In genomic region chr13:48043789-48044503, GRCh38 we compare ENCODE assay signal across 9 cellular contexts. TPM values are rescaled to one million over a fixed set of nuclear protein-coding genes. Genes with fewer than 3 reads are reported as not detected.
DNase-seq lines count a peak whose midpoint lies in the region; ATAC-seq and TF ChIP-seq lines count a peak whose summit lies in the region.
"Had no signal": no experiment of that assay in that cellular context is flagged by ENCODE, and none has a peak within 500 bp of the region (broad histone marks: within the 10 kb centered on the region; RNA-seq: fewer than 3 reads in every experiment).

No MANE protein-coding gene starts in this region.

- peak overlapping the region; percentile 48; the same call in 1 of the 2 replicates for H3K4me2 ChIP-seq in SK-N-SH

- peaks cover 16 to 32% of the 10 kb centered on the region in 2 experiments for H3K36me3 ChIP-seq in SK-N-SH (replicated peaks in 1 of 2; ENCODE audit: control insufficient read depth in 1 of 2, insufficient read depth in 2 of 2, low read length in 1 of 2)

- no peak for TF ChIP-seq RAD21 in SK-N-SH (IDR thresholded peaks at IDR 0.05; ENCODE audit: low read length)

- peaks cover 35% of the 10 kb centered on the region for H3F3A ChIP-seq in SK-N-SH (replicated peaks; ENCODE audit: insufficient read depth)

- H4K20me1 ChIP-seq in SK-N-SH (ENCODE audit: insufficient read depth): no peaks in the 10 kb centered on the region

- ATAC-seq in activated T-cell treated with anti-CD3 and anti-CD28 coated beads, Interleukin-2, amount 50 U/mL, for 72 hours (replicated peaks in 1 of 2): peak; percentile 70 to 82
- no peak for ATAC-seq in stimulated activated memory B cell treated with anti-CD40 and anti-IgM and Interleukin-4, amounts not matched to agents 10 μg/mL and 1 μg/mL and 100 μg/mL, for 72 hours
- ATAC-seq in HG03039 (IDR thresholded peaks at IDR 0.05; ENCODE audit: unreplicated experiment) (no peak), GM18517 (IDR thresholded peaks at IDR 0.05; ENCODE audit: unreplicated experiment) (no peak)

- H3K4me1 ChIP-seq in SK-N-SH (ENCODE audit: control insufficient read depth in 1 of 2, insufficient read depth in 2 of 2, low read depth in 1 of 2, low read length in 1 of 2): peaks cover 0 to 4% of the 10 kb centered on the region in 2 experiments; a peak in 2 of 4 replicates

- H3K27ac ChIP-seq in SK-N-SH (ENCODE audit: low read depth in 2 of 2, low read length in 1 of 2): peak overlapping the region; percentile 23 to 69; a peak in 3 of 4 replicates
- peak overlapping the region; percentile 26 for H3K27ac ChIP-seq in epithelial cell of prostate

- H3K4me3 Mint-ChIP-seq in activated T-cell treated with anti-CD3 and anti-CD28 coated beads, Interleukin-2, amount 50 U/mL, for 72 hours: peak overlapping the region in 1 of 2 donors; percentile 72
- H3K4me3 Mint-ChIP-seq in stimulated activated memory B cell treated with anti-CD40 and anti-IgM and Interleukin-4, amounts not matched to agents 10 μg/mL and 1 μg/mL and 100 μg/mL, for 72 hours: no peak overlapping the region
- H3K4me3 Mint-ChIP-seq: B cell had no signal

- H2AFZ ChIP-seq in SK-N-SH (ENCODE audit: low read depth): no peak overlapping the region; the same call in 1 of the 2 replicates

- 0 out of 4 replicates have a peak overlapping the region, but pooled peaks of 1 of the 2 experiments have one; percentile 11 for H3K4me3 ChIP-seq in SK-N-SH (ENCODE audit: low read depth in 2 of 2, low read length in 1 of 2)

- no peak for TF ChIP-seq CTCF in SK-N-SH (IDR thresholded peaks at IDR 0.05)

- no peak for DNase-seq in activated T-cell treated with anti-CD3 and anti-CD28 coated beads, Interleukin-2, amount 50 U/mL, for 72 hours
- no peak for DNase-seq in activated T-cell treated with anti-CD3 and anti-CD28 coated beads for 4 hours
- DNase-seq in SK-N-SH: no peak
- no peak for DNase-seq in epithelial cell of prostate (ENCODE audit: low read depth, low spot score)
- no peak for DNase-seq in DMS53 treated with DMSO at 0.1 percent for 48 hours (lab: John Stamatoyannopoulos, UW; ENCODE audit: unreplicated experiment)

- H3K9me3 Mint-ChIP-seq in activated T-cell treated with anti-CD3 and anti-CD28 coated beads, Interleukin-2, amount 50 U/mL, for 72 hours: no peaks in the 10 kb centered on the region
- no peaks in the 10 kb centered on the region for H3K9me3 Mint-ChIP-seq in stimulated activated memory B cell treated with anti-CD40 and anti-IgM and Interleukin-4, amounts not matched to agents 10 μg/mL and 1 μg/mL and 100 μg/mL, for 72 hours

- H3K9me2 ChIP-seq in SK-N-SH: no peaks in the 10 kb centered on the region

- CTCF ChIA-PET in SK-N-SH (lab: Yijun Ruan, JAX): interaction anchor here (1.0 to 1.3 kb wide), 2 partner anchors 551 to 1502 kb away, joined by 3 read pairs; no protein-coding TSS in a partner anchor

- POLR2A ChIA-PET in SK-N-SH (lab: Yijun Ruan, JAX): no interaction called here

- H3K27me3 ChIP-seq in SK-N-SH (ENCODE audit: insufficient read depth): no peaks in the 10 kb centered on the region

- H3K9ac ChIP-seq in SK-N-SH: no peak overlapping the region

- peaks cover 10% of the 10 kb centered on the region; the same call in 1 of the 2 replicates for H3K79me2 ChIP-seq in SK-N-SH (ENCODE audit: insufficient read depth)

- peaks cover 2 to 18% of the 10 kb centered on the region in 2 donors for H3K36me3 Mint-ChIP-seq in activated T-cell treated with anti-CD3 and anti-CD28 coated beads, Interleukin-2, amount 50 U/mL, for 72 hours (ENCODE audit: insufficient read depth in 2 of 2)
- H3K36me3 Mint-ChIP-seq in stimulated activated memory B cell treated with anti-CD40 and anti-IgM and Interleukin-4, amounts not matched to agents 10 μg/mL and 1 μg/mL and 100 μg/mL, for 72 hours: peaks cover 29% of the 10 kb centered on the region

- peak overlapping the region; percentile 97 for H3K27ac Mint-ChIP-seq in activated T-cell treated with anti-CD3 and anti-CD28 coated beads, Interleukin-2, amount 50 U/mL, for 72 hours
- H3K27ac Mint-ChIP-seq in stimulated activated memory B cell treated with anti-CD40 and anti-IgM and Interleukin-4, amounts not matched to agents 10 μg/mL and 1 μg/mL and 100 μg/mL, for 72 hours: peak overlapping the region; percentile 42
- H3K27ac Mint-ChIP-seq: B cell had no signal

- no peaks in the 10 kb centered on the region for H3K27me3 Mint-ChIP-seq in activated T-cell treated with anti-CD3 and anti-CD28 coated beads, Interleukin-2, amount 50 U/mL, for 72 hours (ENCODE audit: low read depth)
- H3K27me3 Mint-ChIP-seq in stimulated activated memory B cell treated with anti-CD40 and anti-IgM and Interleukin-4, amounts not matched to agents 10 μg/mL and 1 μg/mL and 100 μg/mL, for 72 hours: no peaks in the 10 kb centered on the region
- H3K27me3 Mint-ChIP-seq: B cell had no signal

- TF ChIP-seq EP300 in SK-N-SH (IDR thresholded peaks at IDR 0.05; ENCODE audit: borderline replicate concordance in 1 of 2, low read depth in 1 of 2, low read length in 1 of 2): no peak

- peaks cover 29% of the 10 kb centered on the region for H3K4me1 Mint-ChIP-seq in activated T-cell treated with anti-CD3 and anti-CD28 coated beads, Interleukin-2, amount 50 U/mL, for 72 hours (ENCODE audit: low read depth)
- peaks cover 5% of the 10 kb centered on the region for H3K4me1 Mint-ChIP-seq in stimulated activated memory B cell treated with anti-CD40 and anti-IgM and Interleukin-4, amounts not matched to agents 10 μg/mL and 1 μg/mL and 100 μg/mL, for 72 hours

- H3K9me3 ChIP-seq in SK-N-SH: no peaks in the 10 kb centered on the region

TF ChIP-seq in SK-N-SH, 30 proteins besides CTCF, POLR2A, EP300 and RAD21:
- TF ChIP-seq TEAD4 (IDR thresholded peaks at IDR 0.05; ENCODE audit: borderline replicate concordance, insufficient read depth) (no peak), GATA2 (CRISPR knock-in tag; IDR thresholded peaks at IDR 0.05) (no peak), FOSL2 (IDR thresholded peaks at IDR 0.05; ENCODE audit: borderline replicate concordance, low read depth) (peak; percentile 45; the same call in 1 of the 2 replicates), ZBTB33 (IDR thresholded peaks at IDR 0.05; ENCODE audit: borderline replicate concordance, low read depth) (no peak), ELF1 (IDR thresholded peaks at IDR 0.05) (no peak), PBX3 (IDR thresholded peaks at IDR 0.05) (peak; percentile 20; the same call in 1 of the 2 replicates), JUND (IDR thresholded peaks at IDR 0.05) (peak; percentile 41; the same call in 1 of the 2 replicates), GABPA (IDR thresholded peaks at IDR 0.05; ENCODE audit: low read depth) (peak; percentile 31; the same call in 1 of the 2 replicates)

RNA-seq across cellular contexts. Expression of gene NUDT15, which starts 6.4 kb away (rescaled TPM):
- total RNA-seq in activated T-cell treated with anti-CD3 and anti-CD28 coated beads, Interleukin-2, amount 50 U/mL, for 72 hours: 10 to 100 TPM; 15.1 to 18.0 TPM
- polyA plus RNA-seq in SK-N-SH (2012; rRNA removed): 11.9 and 13.8 TPM in 2 replicates
- polyA plus RNA-seq in SK-N-SH (2012; cell fraction: cytosol; rRNA removed): 19.6 and 22.4 TPM in 2 replicates
- polyA plus RNA-seq in SK-N-SH (2012; cell fraction: nucleus; rRNA removed): 2.4 and 4.0 TPM in 2 replicates

RNA-seq across cellular contexts. Expression of gene SUCLA2, which starts 42.9 kb away (rescaled TPM):
- total RNA-seq in activated T-cell treated with anti-CD3 and anti-CD28 coated beads, Interleukin-2, amount 50 U/mL, for 72 hours: 10 to 100 TPM; 35.0 to 45.0 TPM
- polyA plus RNA-seq in SK-N-SH (2012; rRNA removed): 24.8 and 29.7 TPM in 2 replicates
- 37.5 and 48.0 TPM in 2 replicates for polyA plus RNA-seq in SK-N-SH (2012; cell fraction: cytosol; rRNA removed)
- 11.6 and 17.8 TPM in 2 replicates for polyA plus RNA-seq in SK-N-SH (2012; cell fraction: nucleus; rRNA removed)

RNA-seq across cellular contexts. Expression of gene MED4, which starts 51.0 kb away (rescaled TPM):
- 10 to 100 TPM; 49.5 to 59.7 TPM for total RNA-seq in activated T-cell treated with anti-CD3 and anti-CD28 coated beads, Interleukin-2, amount 50 U/mL, for 72 hours
- polyA plus RNA-seq in SK-N-SH (2012; rRNA removed): 42.2 and 56.9 TPM in 2 replicates
- polyA plus RNA-seq in SK-N-SH (2012; cell fraction: cytosol; rRNA removed): 68.2 and 82.9 TPM in 2 replicates
- 17.8 and 23.5 TPM in 2 replicates for polyA plus RNA-seq in SK-N-SH (2012; cell fraction: nucleus; rRNA removed)

Comparison
In these comparisons a context has a peak if more than half of its experiments do, and no peak if none do; other contexts are left out.
1. ATAC-seq: peak in activated T-cell treated with anti-CD3 and anti-CD28 coated beads, Interleukin-2, amount 50 U/mL, for 72 hours (2 of 2); none in stimulated activated memory B cell treated with anti-CD40 and anti-IgM and Interleukin-4, amounts not matched to agents 10 μg/mL and 1 μg/mL and 100 μg/mL, for 72 hours (single experiment), HG03039 (single experiment) and GM18517 (single experiment).